21 cellular contexts compared by ENCODE assay signal in genomic region chr10:16592327-16592854, GRCh38.
DNase-seq lines count a peak whose midpoint lies in the region; ATAC-seq, FAIRE-seq and TF ChIP-seq lines count a peak whose summit lies in the region.
"Had no signal": no experiment of that assay in that cellular context is flagged by ENCODE, and none has a peak within 500 bp of the region (broad histone marks: within the 10 kb centered on the region; RNA-seq: fewer than 3 reads in every experiment).

No MANE protein-coding gene starts in this region.

- H3K27ac Mint-ChIP-seq in WTC11 (peak overlapping the region; percentile 71), type B pancreatic cell (no peak overlapping the region)
- H3K27ac Mint-ChIP-seq: CD4-positive, alpha-beta T cell had no signal

- POLR2A ChIA-PET in WTC11 (lab: Charles Lee), result no interaction called here

- no peaks in the 10 kb centered on the region for H3K27me3 ChIP-seq in ectodermal cell (ENCODE audit: control insufficient read depth, insufficient read depth, low read length, poor library complexity, severe bottlenecking)
- H3K27me3 ChIP-seq: BLaER1, SJCRH30 had no signal

- H3K36me3 ChIP-seq in ectodermal cell (ENCODE audit: control insufficient read depth, insufficient read depth, low read length), result no peaks in the 10 kb centered on the region
- H3K36me3 ChIP-seq: SJCRH30 had no signal

- no peak overlapping the region for H3K4me3 ChIP-seq in ectodermal cell (ENCODE audit: insufficient read depth, low read depth, low read length)
- H3K4me3 ChIP-seq: BLaER1, SJCRH30 had no signal

- ATAC-seq in WTC11 (no peak), HG03280 (IDR thresholded peaks at IDR 0.05; ENCODE audit: unreplicated experiment) (no peak)

- 81 to 84% methylated on average over 12 of the region's 12 CpGs for WGBS in ectodermal cell, 2 experiments

- no peak for FAIRE-seq in HTR-8/SVneo (lab: Jason Lieb, UNC)
- FAIRE-seq: RCC 7860 had no signal

- H3K4me3 Mint-ChIP-seq in WTC11 (no peak overlapping the region), type B pancreatic cell (no peak overlapping the region)
- H3K4me3 Mint-ChIP-seq: CD4-positive, alpha-beta T cell had no signal

- peaks cover 7% of the 10 kb centered on the region for H3K4me1 ChIP-seq in ectodermal cell (ENCODE audit: control insufficient read depth, insufficient read depth, low read length)
- H3K4me1 ChIP-seq: BLaER1, Caco-2 had no signal

- H3K9me3 ChIP-seq in ectodermal cell (ENCODE audit: control insufficient read depth, low read length), result no peaks in the 10 kb centered on the region
- H3K9me3 ChIP-seq: BLaER1, Caco-2, SJCRH30 had no signal

- H3K9me3 Mint-ChIP-seq in WTC11 (no peaks in the 10 kb centered on the region), type B pancreatic cell (no peaks in the 10 kb centered on the region)

- H3K27me3 Mint-ChIP-seq in WTC11 (ENCODE audit: low read depth), result no peaks in the 10 kb centered on the region
- no peaks in the 10 kb centered on the region for H3K27me3 Mint-ChIP-seq in type B pancreatic cell
- H3K27me3 Mint-ChIP-seq: CD4-positive, alpha-beta T cell had no signal

- H3K36me3 Mint-ChIP-seq in WTC11, result no peaks in the 10 kb centered on the region
- H3K36me3 Mint-ChIP-seq in type B pancreatic cell, result no peaks in the 10 kb centered on the region

- peak overlapping the region; percentile 16 for H3K27ac ChIP-seq in ectodermal cell (ENCODE audit: insufficient read depth, low read depth, low read length, poor library complexity, severe bottlenecking)
- H3K27ac ChIP-seq: BLaER1, SJCRH30 had no signal

- peaks cover 31% of the 10 kb centered on the region for H3K4me1 Mint-ChIP-seq in WTC11
- H3K4me1 Mint-ChIP-seq in type B pancreatic cell (ENCODE audit: unreplicated experiment), result no peaks in the 10 kb centered on the region

- no peak for TF ChIP-seq CTCF in WTC11 (IDR thresholded peaks at IDR 0.05)
- no peak for TF ChIP-seq CTCF in type B pancreatic cell (conservative IDR thresholded peaks at IDR 0.05)

- no peak for DNase-seq in WTC11 (ENCODE audit: low spot score)
- DNase-seq in medulla oblongata (ENCODE audit: extremely low spot score), result peak; percentile 28
- DNase-seq in HTR-8/SVneo (ENCODE audit: insufficient read length, low spot score), result no peak
- no peak for DNase-seq in type B pancreatic cell (ENCODE audit: extremely low spot score, unreplicated experiment)
- DNase-seq in activated CD8-positive, alpha-beta memory T cell treated with anti-CD3 and anti-CD28 coated beads, Interleukin-2, amount 50 U/mL, for 48 hours, result no peak
- DNase-seq: Caco-2; CD4-positive, alpha-beta T cell; DMS 273 treated with DMSO at 0.1 percent for 48 hours; DMS79 treated with DMSO at 0.1 percent for 48 hours; KBM-7; NCI-H1092; NCI-H1436 treated with DMSO at 0.1 percent for 48 hours; NCI-H2029 treated with DMSO at 0.1 percent for 48 hours; NCI-H226; NCI-H524; OCI-M1; SJCRH30 had no signal

- CTCF ChIA-PET in WTC11 (lab: Charles Lee), result interaction anchor here (0.6 to 0.7 kb wide), 2 partner anchors 99 to 140 kb away, joined by 3 read pairs; no protein-coding TSS in a partner anchor

TF ChIP-seq in WTC11, 78 proteins besides CTCF, POLR2A, EP300 and RAD21:
- TF ChIP-seq ZBTB21 (CRISPR knock-in tag; IDR thresholded peaks at IDR 0.05; ENCODE audit: borderline replicate concordance), result no peak
- TF ChIP-seq MXD4 (CRISPR knock-in tag; IDR thresholded peaks at IDR 0.05; ENCODE audit: borderline replicate concordance), result no peak
- no peak for TF ChIP-seq ZNF219 (CRISPR knock-in tag; IDR thresholded peaks at IDR 0.05; ENCODE audit: borderline replicate concordance)
- TF ChIP-seq ZNF121 (CRISPR knock-in tag; IDR thresholded peaks at IDR 0.05), result no peak
- TF ChIP-seq, protein P1, sequence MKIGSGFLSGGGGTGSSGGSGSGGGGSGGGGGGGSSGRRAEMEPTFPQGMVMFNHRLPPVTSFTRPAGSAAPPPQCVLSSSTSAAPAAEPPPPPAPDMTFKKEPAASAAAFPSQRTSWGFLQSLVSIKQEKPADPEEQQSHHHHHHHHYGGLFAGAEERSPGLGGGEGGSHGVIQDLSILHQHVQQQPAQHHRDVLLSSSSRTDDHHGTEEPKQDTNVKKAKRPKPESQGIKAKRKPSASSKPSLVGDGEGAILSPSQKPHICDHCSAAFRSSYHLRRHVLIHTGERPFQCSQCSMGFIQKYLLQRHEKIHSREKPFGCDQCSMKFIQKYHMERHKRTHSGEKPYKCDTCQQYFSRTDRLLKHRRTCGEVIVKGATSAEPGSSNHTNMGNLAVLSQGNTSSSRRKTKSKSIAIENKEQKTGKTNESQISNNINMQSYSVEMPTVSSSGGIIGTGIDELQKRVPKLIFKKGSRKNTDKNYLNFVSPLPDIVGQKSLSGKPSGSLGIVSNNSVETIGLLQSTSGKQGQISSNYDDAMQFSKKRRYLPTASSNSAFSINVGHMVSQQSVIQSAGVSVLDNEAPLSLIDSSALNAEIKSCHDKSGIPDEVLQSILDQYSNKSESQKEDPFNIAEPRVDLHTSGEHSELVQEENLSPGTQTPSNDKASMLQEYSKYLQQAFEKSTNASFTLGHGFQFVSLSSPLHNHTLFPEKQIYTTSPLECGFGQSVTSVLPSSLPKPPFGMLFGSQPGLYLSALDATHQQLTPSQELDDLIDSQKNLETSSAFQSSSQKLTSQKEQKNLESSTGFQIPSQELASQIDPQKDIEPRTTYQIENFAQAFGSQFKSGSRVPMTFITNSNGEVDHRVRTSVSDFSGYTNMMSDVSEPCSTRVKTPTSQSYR (CRISPR knock-in tag; IDR thresholded peaks at IDR 0.05), result no peak
